ENCODE assay signal across 8 cellular contexts in the genomic region with DNA sequence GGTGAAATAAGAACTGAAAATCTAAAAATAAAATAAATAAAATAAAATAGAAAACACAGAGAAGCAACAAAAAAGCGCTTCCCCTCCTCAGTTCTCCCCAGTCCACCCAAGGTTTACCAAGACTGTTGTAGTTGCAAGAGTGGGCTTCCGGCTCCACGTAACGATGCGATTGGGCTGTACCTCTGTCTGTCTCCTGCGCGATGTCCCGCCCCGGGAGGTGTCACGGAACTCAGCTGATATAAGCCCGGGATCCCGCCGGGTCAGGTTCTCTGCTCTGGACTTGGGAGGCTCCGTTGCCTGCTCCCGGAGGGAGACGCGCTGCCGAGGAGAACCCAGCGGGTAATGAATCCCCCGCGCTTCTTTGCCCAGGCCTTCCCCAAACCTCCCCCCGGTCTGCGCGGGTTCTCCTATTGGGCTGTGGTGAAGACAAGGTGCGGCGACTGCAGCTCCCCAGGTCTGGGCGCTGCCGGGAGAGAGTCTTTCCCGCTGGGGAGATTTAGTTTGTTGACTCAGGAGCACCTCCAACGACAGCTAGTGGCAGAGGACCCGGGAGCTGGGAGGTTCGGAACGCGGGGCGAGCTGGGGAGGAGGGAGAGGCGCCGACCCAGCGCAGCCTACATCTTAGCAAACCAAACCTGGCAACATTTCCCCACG. TPM values are rescaled to one million over a fixed set of nuclear protein-coding genes. Genes with fewer than 3 reads are reported as not detected.
A peak's percentile ranks its signal among the peaks of the same experiment; 100 is the strongest.
DNase-seq lines count a peak whose midpoint lies in the region; ATAC-seq, FAIRE-seq and TF ChIP-seq lines count a peak whose summit lies in the region.

A gene (plus strand): TSS at position 268 of the 654 bp plus-strand sequence. CDS start 15,619 bp downstream, outside the sequence.

- no peaks in the 10 kb centered on the region for H3K9me3 Mint-ChIP-seq in activated CD4-positive, alpha-beta T cell treated with anti-CD3 and anti-CD28 coated beads for 36 hours (ENCODE audit: low read depth)

- TF ChIP-seq CTCF in choroid plexus epithelial cell (conservative IDR thresholded peaks at IDR 0.05; ENCODE audit: low read depth, low read length), result no peak
- TF ChIP-seq CTCF in kidney (IDR thresholded peaks at IDR 0.05; ENCODE audit: borderline replicate concordance, extremely low read depth, insufficient read depth), result no peak

- peaks cover 72% of the 10 kb centered on the region for H3K4me1 Mint-ChIP-seq in activated CD4-positive, alpha-beta T cell treated with anti-CD3 and anti-CD28 coated beads for 36 hours

- POLR2A ChIA-PET in activated CD4-positive, alpha-beta T cell treated with anti-CD3 and anti-CD28 coated beads for 36 hours (lab: Charles Lee), result interaction anchor here (0.9 to 2.4 kb wide), 4 partner anchors 28 to 296 kb away, joined by 3 to 9 read pairs (median 6); a partner anchor contains a TSS

- peak within 1 kb of the TSS; percentile 82 for H3K4me3 Mint-ChIP-seq in activated CD4-positive, alpha-beta T cell treated with anti-CD3 and anti-CD28 coated beads for 36 hours

- no peaks in the 10 kb centered on the region for H3K27me3 Mint-ChIP-seq in activated CD4-positive, alpha-beta T cell treated with anti-CD3 and anti-CD28 coated beads for 36 hours

- ATAC-seq in GM18520 (IDR thresholded peaks at IDR 0.05; ENCODE audit: unreplicated experiment) (peak; percentile 72), HG03060 (IDR thresholded peaks at IDR 0.05; ENCODE audit: low read depth, unreplicated experiment) (peak; percentile 40)
- peak; percentile 68 for ATAC-seq in activated CD4-positive, alpha-beta T cell treated with anti-CD3 and anti-CD28 coated beads for 36 hours

- intact Hi-C loops in activated CD4-positive, alpha-beta T cell treated with anti-CD3 and anti-CD28 coated beads for 36 hours (cut with DNase I, micrococcal nuclease), result loop anchor here (1.0 to 10.0 kb wide), 13 partner anchors 29 to 566 kb away; a partner anchor contains a TSS
- intact Hi-C loops in kidney (cut with DNase I), result no loop called here

- H3K36me3 Mint-ChIP-seq in activated CD4-positive, alpha-beta T cell treated with anti-CD3 and anti-CD28 coated beads for 36 hours (ENCODE audit: low read depth), result peaks cover 23% of the 10 kb centered on the region

- no peaks in the 10 kb centered on the region for H3K9me3 ChIP-seq in kidney (ENCODE audit: control insufficient read depth in 1 of 2, low read length in 2 of 2)

- peak within 1 kb of the TSS; percentile 88 for H3K4me3 ChIP-seq in choroid plexus epithelial cell (ENCODE audit: low read depth, low read length)
- H3K4me3 ChIP-seq in kidney (ENCODE audit: low read length in 2 of 2), result peak within 1 kb of the TSS; percentile 74 to 86

- H3K27ac Mint-ChIP-seq in activated CD4-positive, alpha-beta T cell treated with anti-CD3 and anti-CD28 coated beads for 36 hours, result peak within 1 kb of the TSS; percentile 94

- H3K36me3 ChIP-seq in kidney (ENCODE audit: control insufficient read depth in 1 of 2, insufficient read depth in 2 of 2, low read length in 2 of 2), result no peaks in the 10 kb centered on the region

- DNase-seq in 8988T, result peak; percentile 46
- DNase-seq in NCI-H2196 (lab: John Stamatoyannopoulos, UW; ENCODE audit: unreplicated experiment), result peak; percentile 57
- DNase-seq in activated CD4-positive, alpha-beta T cell treated with anti-CD3 and anti-CD28 coated beads for 36 hours, result peak; percentile 95
- DNase-seq in choroid plexus epithelial cell (ENCODE audit: low read depth), result peak; percentile 95
- peak; percentile 98 for DNase-seq in kidney
- peak; percentile 87 to 91 for DNase-seq in stimulated activated CD4-positive, alpha-beta T cell treated with anti-CD3 and anti-CD28 coated beads, Interleukin-15, amount 100 ng/mL, for 1 hour (ENCODE audit: low read depth in 1 of 2, low spot score in 1 of 2)

- H3K27ac ChIP-seq in kidney (ENCODE audit: low read depth in 2 of 2, low read length in 2 of 2), result peak within 1 kb of the TSS; percentile 87 to 93

- H3K9ac ChIP-seq in kidney (ENCODE audit: low read length in 2 of 2), result peak within 1 kb of the TSS; percentile 88 to 89

- CTCF ChIA-PET in activated CD4-positive, alpha-beta T cell treated with anti-CD3 and anti-CD28 coated beads for 36 hours (lab: Charles Lee), result interaction anchor here (0.6 to 2.1 kb wide), 14 partner anchors 14 to 298 kb away, joined by 3 to 6 read pairs (median 4); a partner anchor contains a TSS

- H3K4me1 ChIP-seq in kidney (ENCODE audit: control insufficient read depth in 1 of 2, insufficient read depth in 1 of 2, low read depth in 1 of 2, low read length in 2 of 2), result peaks cover 0 to 4% of the 10 kb centered on the region in 2 donors

- FAIRE-seq in kidney (lab: Jason Lieb, UNC), result peak; percentile 78

RNA-seq across cellular contexts. Expression of the gene that starts here (rescaled TPM):
- total RNA-seq in activated CD4-positive, alpha-beta T cell treated with anti-CD3 and anti-CD28 coated beads for 36 hours, result 10 to 100 TPM; 28.8 to 29.8 TPM
- 64.8 TPM for total RNA-seq in kidney
- 2.0 TPM for polyA plus RNA-seq in kidney (ENCODE audit: insufficient read depth, low read depth, low replicate concordance)

Comparison
In these comparisons a context has a peak if more than half of its experiments do, and no peak if none do; other contexts are left out.
1. Peak in every context shown above with its lines: DNase-seq, ATAC-seq, H3K4me3 ChIP-seq and H3K27ac ChIP-seq.
2. DNase-seq: peak in every context shown above with its lines; median percentile 98 in kidney; 95 in activated CD4-positive, alpha-beta T cell treated with anti-CD3 and anti-CD28 coated beads for 36 hours; 95 in choroid plexus epithelial cell; 89 in stimulated activated CD4-positive, alpha-beta T cell treated with anti-CD3 and anti-CD28 coated beads, Interleukin-15, amount 100 ng/mL, for 1 hour; 57 in NCI-H2196; 46 in 8988T.